Comparison of ENCODE assay signal across 19 cellular contexts in genomic region chr15:61798631-61799030, GRCh38.
"Had no signal": no experiment of that assay in that cellular context is flagged by ENCODE, and none has a peak within 500 bp of the region (broad histone marks: within the 10 kb centered on the region; RNA-seq: fewer than 3 reads in every experiment).

No MANE protein-coding gene starts in this region.

- H3K4me1 Mint-ChIP-seq: mesothelial cell of epicardium had no signal

- H3K9me3 ChIP-seq: esophagus squamous epithelium, gastrocnemius medialis, left lung, lower lobe of right lung, mucosa of descending colon had no signal

- H3K4me3 Mint-ChIP-seq: mesothelial cell of epicardium had no signal

- H3K4me3 ChIP-seq: coronary artery, dorsolateral prefrontal cortex, esophagus squamous epithelium, gastrocnemius medialis, heart right ventricle, left lung, lower lobe of right lung, mucosa of descending colon had no signal

- ATAC-seq: gastrocnemius medialis, heart right ventricle, left cardiac atrium, left lung, left ventricle myocardium superior, lower lobe of right lung, mucosa of descending colon had no signal

- H3K36me3 ChIP-seq: esophagus squamous epithelium, gastrocnemius medialis, heart right ventricle, left lung, lower lobe of right lung had no signal

- H3K27ac Mint-ChIP-seq: mesothelial cell of epicardium had no signal

- H3K4me1 ChIP-seq: esophagus squamous epithelium, gastrocnemius medialis, heart right ventricle, left lung, lower lobe of right lung had no signal

- DNase-seq: dermis blood vessel endothelial cell; dorsolateral prefrontal cortex; effector CD4-positive, alpha-beta T cell; effector memory CD4-positive, alpha-beta T cell; esophagus squamous epithelium; foreskin fibroblast; foreskin melanocyte; gastrocnemius medialis; glutamatergic neuron; heart right ventricle; hippocampal formation; left cardiac atrium; left lung; left ventricle myocardium superior; lower lobe of right lung; mesenchymal stem cell; mucosa of descending colon had no signal

- H3K27ac ChIP-seq: coronary artery, dorsolateral prefrontal cortex, esophagus squamous epithelium, gastrocnemius medialis, heart right ventricle, left lung, lower lobe of right lung had no signal

- H3K36me3 Mint-ChIP-seq: mesothelial cell of epicardium had no signal

- H3K27me3 ChIP-seq: gastrocnemius medialis, left lung had no signal
